ENCODE assay signal across 1 cellular context in genomic region chr17:933168-934083, GRCh38.
TF ChIP-seq lines count a peak whose summit lies in the region.

No MANE protein-coding gene starts in this region.

TF ChIP-seq in HEK293, 187 proteins besides CTCF, POLR2A, EP300 and RAD21 (continued from another document and continues in another):
- TF ChIP-seq, protein P1, sequence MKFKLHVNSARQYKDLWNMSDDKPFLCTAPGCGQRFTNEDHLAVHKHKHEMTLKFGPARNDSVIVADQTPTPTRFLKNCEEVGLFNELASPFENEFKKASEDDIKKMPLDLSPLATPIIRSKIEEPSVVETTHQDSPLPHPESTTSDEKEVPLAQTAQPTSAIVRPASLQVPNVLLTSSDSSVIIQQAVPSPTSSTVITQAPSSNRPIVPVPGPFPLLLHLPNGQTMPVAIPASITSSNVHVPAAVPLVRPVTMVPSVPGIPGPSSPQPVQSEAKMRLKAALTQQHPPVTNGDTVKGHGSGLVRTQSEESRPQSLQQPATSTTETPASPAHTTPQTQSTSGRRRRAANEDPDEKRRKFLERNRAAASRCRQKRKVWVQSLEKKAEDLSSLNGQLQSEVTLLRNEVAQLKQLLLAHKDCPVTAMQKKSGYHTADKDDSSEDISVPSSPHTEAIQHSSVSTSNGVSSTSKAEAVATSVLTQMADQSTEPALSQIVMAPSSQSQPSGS (tag by site-specific recombination; IDR thresholded peaks at IDR 0.05; ENCODE audit: low read depth): no peak
- TF ChIP-seq ZNF354C (tag by site-specific recombination; IDR thresholded peaks at IDR 0.05; ENCODE audit: borderline replicate concordance, low read depth): no peak
- TF ChIP-seq KLF1 (tag by site-specific recombination; IDR thresholded peaks at IDR 0.05): peak; percentile 39; the same call in 1 of the 2 replicates
- TF ChIP-seq, protein P2, sequence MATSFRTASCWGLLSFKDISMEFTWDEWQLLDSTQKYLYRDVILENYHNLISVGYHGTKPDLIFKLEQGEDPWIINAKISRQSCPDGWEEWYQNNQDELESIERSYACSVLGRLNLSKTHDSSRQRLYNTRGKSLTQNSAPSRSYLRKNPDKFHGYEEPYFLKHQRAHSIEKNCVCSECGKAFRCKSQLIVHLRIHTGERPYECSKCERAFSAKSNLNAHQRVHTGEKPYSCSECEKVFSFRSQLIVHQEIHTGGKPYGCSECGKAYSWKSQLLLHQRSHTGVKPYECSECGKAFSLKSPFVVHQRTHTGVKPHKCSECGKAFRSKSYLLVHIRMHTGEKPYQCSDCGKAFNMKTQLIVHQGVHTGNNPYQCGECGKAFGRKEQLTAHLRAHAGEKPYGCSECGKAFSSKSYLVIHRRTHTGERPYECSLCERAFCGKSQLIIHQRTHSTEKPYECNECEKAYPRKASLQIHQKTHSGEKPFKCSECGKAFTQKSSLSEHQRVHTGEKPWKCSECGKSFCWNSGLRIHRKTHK (tag by site-specific recombination; IDR thresholded peaks at IDR 0.05): no peak
- TF ChIP-seq ZNF433 (tag by site-specific recombination; IDR thresholded peaks at IDR 0.05; ENCODE audit: low read depth): no peak
- TF ChIP-seq, protein P3, sequence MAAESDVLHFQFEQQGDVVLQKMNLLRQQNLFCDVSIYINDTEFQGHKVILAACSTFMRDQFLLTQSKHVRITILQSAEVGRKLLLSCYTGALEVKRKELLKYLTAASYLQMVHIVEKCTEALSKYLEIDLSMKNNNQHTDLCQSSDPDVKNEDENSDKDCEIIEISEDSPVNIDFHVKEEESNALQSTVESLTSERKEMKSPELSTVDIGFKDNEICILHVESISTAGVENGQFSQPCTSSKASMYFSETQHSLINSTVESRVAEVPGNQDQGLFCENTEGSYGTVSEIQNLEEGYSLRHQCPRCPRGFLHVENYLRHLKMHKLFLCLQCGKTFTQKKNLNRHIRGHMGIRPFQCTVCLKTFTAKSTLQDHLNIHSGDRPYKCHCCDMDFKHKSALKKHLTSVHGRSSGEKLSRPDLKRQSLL (tag by site-specific recombination; IDR thresholded peaks at IDR 0.05): no peak
- TF ChIP-seq, protein P4, sequence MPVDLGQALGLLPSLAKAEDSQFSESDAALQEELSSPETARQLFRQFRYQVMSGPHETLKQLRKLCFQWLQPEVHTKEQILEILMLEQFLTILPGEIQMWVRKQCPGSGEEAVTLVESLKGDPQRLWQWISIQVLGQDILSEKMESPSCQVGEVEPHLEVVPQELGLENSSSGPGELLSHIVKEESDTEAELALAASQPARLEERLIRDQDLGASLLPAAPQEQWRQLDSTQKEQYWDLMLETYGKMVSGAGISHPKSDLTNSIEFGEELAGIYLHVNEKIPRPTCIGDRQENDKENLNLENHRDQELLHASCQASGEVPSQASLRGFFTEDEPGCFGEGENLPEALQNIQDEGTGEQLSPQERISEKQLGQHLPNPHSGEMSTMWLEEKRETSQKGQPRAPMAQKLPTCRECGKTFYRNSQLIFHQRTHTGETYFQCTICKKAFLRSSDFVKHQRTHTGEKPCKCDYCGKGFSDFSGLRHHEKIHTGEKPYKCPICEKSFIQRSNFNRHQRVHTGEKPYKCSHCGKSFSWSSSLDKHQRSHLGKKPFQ (tag by site-specific recombination; IDR thresholded peaks at IDR 0.05): peak; percentile 91
- TF ChIP-seq, protein P5, sequence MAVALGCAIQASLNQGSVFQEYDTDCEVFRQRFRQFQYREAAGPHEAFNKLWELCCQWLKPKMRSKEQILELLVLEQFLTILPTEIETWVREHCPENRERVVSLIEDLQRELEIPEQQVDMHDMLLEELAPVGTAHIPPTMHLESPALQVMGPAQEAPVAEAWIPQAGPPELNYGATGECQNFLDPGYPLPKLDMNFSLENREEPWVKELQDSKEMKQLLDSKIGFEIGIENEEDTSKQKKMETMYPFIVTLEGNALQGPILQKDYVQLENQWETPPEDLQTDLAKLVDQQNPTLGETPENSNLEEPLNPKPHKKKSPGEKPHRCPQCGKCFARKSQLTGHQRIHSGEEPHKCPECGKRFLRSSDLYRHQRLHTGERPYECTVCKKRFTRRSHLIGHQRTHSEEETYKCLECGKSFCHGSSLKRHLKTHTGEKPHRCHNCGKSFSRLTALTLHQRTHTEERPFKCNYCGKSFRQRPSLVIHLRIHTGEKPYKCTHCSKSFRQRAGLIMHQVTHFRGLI (tag by site-specific recombination; IDR thresholded peaks at IDR 0.05): peak; percentile 61
- peak; percentile 87; the same call in 1 of the 2 replicates for TF ChIP-seq ZNF639 (tag by site-specific recombination; IDR thresholded peaks at IDR 0.05)
- peak; percentile 97 for TF ChIP-seq ZEB2 (tag by site-specific recombination; IDR thresholded peaks at IDR 0.05)
- TF ChIP-seq, protein P6, sequence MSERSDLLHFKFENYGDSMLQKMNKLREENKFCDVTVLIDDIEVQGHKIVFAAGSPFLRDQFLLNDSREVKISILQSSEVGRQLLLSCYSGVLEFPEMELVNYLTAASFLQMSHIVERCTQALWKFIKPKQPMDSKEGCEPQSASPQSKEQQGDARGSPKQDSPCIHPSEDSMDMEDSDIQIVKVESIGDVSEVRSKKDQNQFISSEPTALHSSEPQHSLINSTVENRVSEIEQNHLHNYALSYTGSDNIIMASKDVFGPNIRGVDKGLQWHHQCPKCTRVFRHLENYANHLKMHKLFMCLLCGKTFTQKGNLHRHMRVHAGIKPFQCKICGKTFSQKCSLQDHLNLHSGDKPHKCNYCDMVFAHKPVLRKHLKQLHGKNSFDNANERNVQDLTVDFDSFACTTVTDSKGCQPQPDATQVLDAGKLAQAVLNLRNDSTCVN (tag by site-specific recombination; optimal IDR thresholded peaks at IDR 0.05): no peak
- TF ChIP-seq ZNF148 (tag by site-specific recombination; IDR thresholded peaks at IDR 0.05; ENCODE audit: borderline replicate concordance): no peak
- TF ChIP-seq ZFP69B (tag by site-specific recombination; IDR thresholded peaks at IDR 0.05): peak; percentile 83
- no peak for TF ChIP-seq ZNF571 (tag by site-specific recombination; IDR thresholded peaks at IDR 0.05)
- TF ChIP-seq EGR2 (tag by site-specific recombination; IDR thresholded peaks at IDR 0.05; ENCODE audit: low read depth): peak; percentile 98
- TF ChIP-seq, protein P7, sequence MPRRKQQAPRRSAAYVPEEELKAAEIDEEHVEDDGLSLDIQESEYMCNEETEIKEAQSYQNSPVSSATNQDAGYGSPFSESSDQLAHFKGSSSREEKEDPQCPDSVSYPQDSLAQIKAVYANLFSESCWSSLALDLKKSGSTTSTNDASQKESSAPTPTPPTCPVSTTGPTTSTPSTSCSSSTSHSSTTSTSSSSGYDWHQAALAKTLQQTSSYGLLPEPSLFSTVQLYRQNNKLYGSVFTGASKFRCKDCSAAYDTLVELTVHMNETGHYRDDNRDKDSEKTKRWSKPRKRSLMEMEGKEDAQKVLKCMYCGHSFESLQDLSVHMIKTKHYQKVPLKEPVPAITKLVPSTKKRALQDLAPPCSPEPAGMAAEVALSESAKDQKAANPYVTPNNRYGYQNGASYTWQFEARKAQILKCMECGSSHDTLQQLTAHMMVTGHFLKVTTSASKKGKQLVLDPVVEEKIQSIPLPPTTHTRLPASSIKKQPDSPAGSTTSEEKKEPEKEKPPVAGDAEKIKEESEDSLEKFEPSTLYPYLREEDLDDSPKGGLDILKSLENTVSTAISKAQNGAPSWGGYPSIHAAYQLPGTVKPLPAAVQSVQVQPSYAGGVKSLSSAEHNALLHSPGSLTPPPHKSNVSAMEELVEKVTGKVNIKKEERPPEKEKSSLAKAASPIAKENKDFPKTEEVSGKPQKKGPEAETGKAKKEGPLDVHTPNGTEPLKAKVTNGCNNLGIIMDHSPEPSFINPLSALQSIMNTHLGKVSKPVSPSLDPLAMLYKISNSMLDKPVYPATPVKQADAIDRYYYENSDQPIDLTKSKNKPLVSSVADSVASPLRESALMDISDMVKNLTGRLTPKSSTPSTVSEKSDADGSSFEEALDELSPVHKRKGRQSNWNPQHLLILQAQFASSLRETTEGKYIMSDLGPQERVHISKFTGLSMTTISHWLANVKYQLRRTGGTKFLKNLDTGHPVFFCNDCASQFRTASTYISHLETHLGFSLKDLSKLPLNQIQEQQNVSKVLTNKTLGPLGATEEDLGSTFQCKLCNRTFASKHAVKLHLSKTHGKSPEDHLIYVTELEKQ (tag by site-specific recombination; IDR thresholded peaks at IDR 0.05; ENCODE audit: borderline replicate concordance): peak; percentile 96; the same call in 1 of the 2 replicates
- no peak for TF ChIP-seq ZNF404 (tag by site-specific recombination; IDR thresholded peaks at IDR 0.05)
- TF ChIP-seq ZNF239 (tag by site-specific recombination; IDR thresholded peaks at IDR 0.05): peak; percentile 39; the same call in 1 of the 2 replicates
- no peak for TF ChIP-seq MEIS1 (CRISPR knock-in tag; IDR thresholded peaks at IDR 0.05; ENCODE audit: borderline replicate concordance)
- peak; percentile 91 for TF ChIP-seq ZNF629 (tag by site-specific recombination; IDR thresholded peaks at IDR 0.05)
- TF ChIP-seq KLF16 (tag by site-specific recombination; IDR thresholded peaks at IDR 0.05): peak; percentile 87
- peak; percentile 93 for TF ChIP-seq BCL11A (tag by site-specific recombination; IDR thresholded peaks at IDR 0.05; ENCODE audit: low read depth)
- no peak; the same call in 1 of the 2 replicates for TF ChIP-seq ZNF623 (tag by site-specific recombination; IDR thresholded peaks at IDR 0.05)
- TF ChIP-seq ZIC2 (tag by site-specific recombination; IDR thresholded peaks at IDR 0.05): peak; percentile 98
- TF ChIP-seq ZBTB49 (tag by site-specific recombination; IDR thresholded peaks at IDR 0.05; ENCODE audit: low read depth): no peak
- TF ChIP-seq ZNF335 (tag by site-specific recombination; conservative IDR thresholded peaks at IDR 0.05): peak; percentile 71
- TF ChIP-seq ZBTB20 (tag by site-specific recombination; IDR thresholded peaks at IDR 0.05): peak; percentile 99
- peak; percentile 96 for TF ChIP-seq TCF7L2 (IDR thresholded peaks at IDR 0.05; ENCODE audit: borderline replicate concordance, low read depth, low read length)
- peak; percentile 72; the same call in 1 of the 2 replicates for TF ChIP-seq ZNF394 (tag by site-specific recombination; IDR thresholded peaks at IDR 0.05; ENCODE audit: borderline replicate concordance)
- TF ChIP-seq ZNF266 (tag by site-specific recombination; IDR thresholded peaks at IDR 0.05; ENCODE audit: low read depth): no peak
- TF ChIP-seq, protein P8, sequence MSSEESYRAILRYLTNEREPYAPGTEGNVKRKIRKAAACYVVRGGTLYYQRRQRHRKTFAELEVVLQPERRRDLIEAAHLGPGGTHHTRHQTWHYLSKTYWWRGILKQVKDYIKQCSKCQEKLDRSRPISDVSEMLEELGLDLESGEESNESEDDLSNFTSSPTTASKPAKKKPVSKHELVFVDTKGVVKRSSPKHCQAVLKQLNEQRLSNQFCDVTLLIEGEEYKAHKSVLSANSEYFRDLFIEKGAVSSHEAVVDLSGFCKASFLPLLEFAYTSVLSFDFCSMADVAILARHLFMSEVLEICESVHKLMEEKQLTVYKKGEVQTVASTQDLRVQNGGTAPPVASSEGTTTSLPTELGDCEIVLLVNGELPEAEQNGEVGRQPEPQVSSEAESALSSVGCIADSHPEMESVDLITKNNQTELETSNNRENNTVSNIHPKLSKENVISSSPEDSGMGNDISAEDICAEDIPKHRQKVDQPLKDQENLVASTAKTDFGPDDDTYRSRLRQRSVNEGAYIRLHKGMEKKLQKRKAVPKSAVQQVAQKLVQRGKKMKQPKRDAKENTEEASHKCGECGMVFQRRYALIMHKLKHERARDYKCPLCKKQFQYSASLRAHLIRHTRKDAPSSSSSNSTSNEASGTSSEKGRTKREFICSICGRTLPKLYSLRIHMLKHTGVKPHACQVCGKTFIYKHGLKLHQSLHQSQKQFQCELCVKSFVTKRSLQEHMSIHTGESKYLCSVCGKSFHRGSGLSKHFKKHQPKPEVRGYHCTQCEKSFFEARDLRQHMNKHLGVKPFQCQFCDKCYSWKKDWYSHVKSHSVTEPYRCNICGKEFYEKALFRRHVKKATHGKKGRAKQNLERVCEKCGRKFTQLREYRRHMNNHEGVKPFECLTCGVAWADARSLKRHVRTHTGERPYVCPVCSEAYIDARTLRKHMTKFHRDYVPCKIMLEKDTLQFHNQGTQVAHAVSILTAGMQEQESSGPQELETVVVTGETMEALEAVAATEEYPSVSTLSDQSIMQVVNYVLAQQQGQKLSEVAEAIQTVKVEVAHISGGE (tag by site-specific recombination; conservative IDR thresholded peaks at IDR 0.05; ENCODE audit: low read depth): no peak
